ENCODE assay signal across 8 cellular contexts in the genomic region with DNA sequence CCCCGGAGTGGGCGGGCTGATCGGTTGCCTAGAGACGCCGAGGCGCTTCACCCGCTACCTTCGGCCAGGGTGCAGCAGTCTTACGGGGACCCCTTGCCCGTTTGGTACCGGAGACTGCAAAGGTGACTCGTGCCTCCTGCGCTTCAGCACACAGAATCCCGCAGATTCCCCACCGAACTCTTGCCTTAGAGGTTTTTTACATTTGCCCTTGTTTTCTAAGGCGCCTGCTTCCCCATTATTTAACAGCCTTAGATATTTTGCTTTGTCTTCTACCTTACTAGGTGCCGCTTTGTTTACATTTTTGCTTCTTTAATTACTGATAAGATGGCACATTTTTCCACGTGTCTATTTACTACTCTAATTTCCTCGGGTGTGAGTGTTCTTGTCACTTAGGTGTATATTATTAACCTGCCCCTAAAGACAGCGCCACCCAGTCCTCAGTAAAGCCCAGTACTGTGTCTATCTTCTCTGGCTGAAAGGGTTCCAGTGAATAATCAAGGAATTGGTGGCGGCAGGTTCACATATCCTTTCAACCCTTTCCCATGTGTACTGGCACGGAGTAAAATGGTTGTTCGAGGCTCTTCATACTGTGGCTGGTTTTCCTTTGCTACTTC. TPM values are rescaled to one million over a fixed set of nuclear protein-coding genes. Genes with fewer than 3 reads are reported as not detected.
DNase-seq lines count a peak whose midpoint lies in the region; ATAC-seq and TF ChIP-seq lines count a peak whose summit lies in the region.

No MANE protein-coding gene starts in this region.

- H3K79me2 ChIP-seq in DOHH2 (ENCODE audit: control insufficient read depth, low read length), result peaks cover 44% of the 10 kb centered on the region

- H3K27me3 ChIP-seq in DOHH2 (ENCODE audit: control insufficient read depth, low read length) (no peaks in the 10 kb centered on the region), colonic mucosa (no peaks in the 10 kb centered on the region), mucosa of stomach (ENCODE audit: control insufficient read depth, insufficient read depth, low read length) (no peaks in the 10 kb centered on the region)

- ATAC-seq in HG02884 (IDR thresholded peaks at IDR 0.05; ENCODE audit: unreplicated experiment), result no peak
- ATAC-seq in GM21723 (IDR thresholded peaks at IDR 0.05; ENCODE audit: unreplicated experiment), result no peak
- ATAC-seq in GM21619 (IDR thresholded peaks at IDR 0.05; ENCODE audit: unreplicated experiment), result no peak

- H3K4me3 ChIP-seq in DOHH2 (ENCODE audit: low read length) (peak overlapping the region; percentile 88), colonic mucosa (peak overlapping the region; percentile 85), mucosa of stomach (ENCODE audit: low read length) (peak overlapping the region; percentile 68)

- H3F3A ChIP-seq in DOHH2 (ENCODE audit: control insufficient read depth, insufficient read depth), result no peaks in the 10 kb centered on the region

- H3K9ac ChIP-seq in colonic mucosa (ENCODE audit: low read depth in 2 of 2, low read length in 2 of 2), result peak overlapping the region; percentile 24 to 61
- H3K9ac ChIP-seq in mucosa of stomach (ENCODE audit: low read length), result peak overlapping the region; percentile 72

- H3K9me2 ChIP-seq in DOHH2 (replicated peaks; ENCODE audit: control insufficient read depth, low read length), result no peaks in the 10 kb centered on the region; the same call in 1 of the 2 replicates

- H3K4me1 ChIP-seq in DOHH2 (ENCODE audit: control insufficient read depth, low read length), result peaks cover 31% of the 10 kb centered on the region
- H3K4me1 ChIP-seq in colonic mucosa, result no peaks in the 10 kb centered on the region
- H3K4me1 ChIP-seq in mucosa of stomach (ENCODE audit: control insufficient read depth, insufficient read depth, low read length), result peaks cover 5% of the 10 kb centered on the region

- H3K9me3 ChIP-seq in DOHH2 (ENCODE audit: control insufficient read depth, insufficient read depth, low read length) (no peaks in the 10 kb centered on the region), colonic mucosa (no peaks in the 10 kb centered on the region), mucosa of stomach (ENCODE audit: control insufficient read depth, low read length) (no peaks in the 10 kb centered on the region)

- H3K27ac ChIP-seq in DOHH2 (ENCODE audit: low read depth, low read length), result no peak overlapping the region
- H3K27ac ChIP-seq in colonic mucosa, result no peak overlapping the region

- intact Hi-C loops in colonic mucosa (cut with DNase I), result no loop called here

- DNase-seq in NCI-H146 (lab: John Stamatoyannopoulos, UW), result peak; percentile 35
- peak; percentile 32 for DNase-seq in colonic mucosa
- DNase-seq in SW 1271 (lab: John Stamatoyannopoulos, UW), result no peak

- TF ChIP-seq CTCF in DOHH2 (IDR thresholded peaks at IDR 0.05; ENCODE audit: low read depth, low read length, poor library complexity, severe bottlenecking) (peak; percentile 71), colonic mucosa (IDR thresholded peaks at IDR 0.05) (no peak)

- H4K20me1 ChIP-seq in DOHH2 (ENCODE audit: control insufficient read depth, insufficient read depth, low read depth, low read length), result no peaks in the 10 kb centered on the region

- H3K4me2 ChIP-seq in DOHH2 (ENCODE audit: low read length), result peak overlapping the region; percentile 82

- peaks cover 15% of the 10 kb centered on the region for H3K36me3 ChIP-seq in DOHH2 (ENCODE audit: control insufficient read depth, low read length)
- H3K36me3 ChIP-seq in colonic mucosa, result no peaks in the 10 kb centered on the region
- no peaks in the 10 kb centered on the region for H3K36me3 ChIP-seq in mucosa of stomach (ENCODE audit: control insufficient read depth, insufficient read depth, low read length)

RNA-seq across cellular contexts. Expression of a gene that starts 0.6 kb away (rescaled TPM):
- total RNA-seq in colonic mucosa, result 10 to 100 TPM in 1 of 2 donors, 1 to 10 TPM in 1; 4.8 to 11.8 TPM

Comparison
In these comparisons a context has a peak if more than half of its experiments do, and no peak if none do; other contexts are left out.
1. DNase-seq: peak in NCI-H146 (single experiment) and colonic mucosa (single experiment); none in SW 1271 (0 of 2).
2. Peak in every context shown above with its lines, with median percentiles within 50 percentile points of each other: H3K4me3 ChIP-seq.